Comparison of ENCODE assay signal across 13 cellular contexts in genomic region chr7:150567846-150568245, GRCh38. TPM values are rescaled to one million over a fixed set of nuclear protein-coding genes. Genes with fewer than 3 reads are reported as not detected.
A peak's percentile ranks its signal among the peaks of the same experiment; 100 is the strongest.
DNase-seq lines count a peak whose midpoint lies in the region; TF ChIP-seq lines count a peak whose summit lies in the region.
"Had no signal": no experiment of that assay in that cellular context is flagged by ENCODE, and none has a peak within 500 bp of the region (broad histone marks: within the 10 kb centered on the region; RNA-seq: fewer than 3 reads in every experiment).

No MANE protein-coding gene starts in this region.

- DNase-seq in activated T-cell treated with anti-CD3 and anti-CD28 coated beads, Interleukin-2, amount 50 U/mL, for 24 hours, result peak; percentile 59
- DNase-seq in activated T-cell treated with anti-CD3 and anti-CD28 coated beads for 4 hours, result no peak
- DNase-seq in coronary artery (ENCODE audit: low spot score), result no peak
- DNase-seq in transverse colon, result no peak
- DNase-seq in GM20000 (ENCODE audit: low spot score), result no peak
- no peak for DNase-seq in DMS 273 (lab: John Stamatoyannopoulos, UW; ENCODE audit: unreplicated experiment)
- DNase-seq in RKO (ENCODE audit: low spot score), result no peak
- DNase-seq: ACHN, NCI-H2029, posterior cingulate gyrus had no signal

- peaks cover 21% of the 10 kb centered on the region for H3K9me3 Mint-ChIP-seq in activated T-cell treated with anti-CD3 and anti-CD28 coated beads, Interleukin-2, amount 50 U/mL, for 24 hours

- TF ChIP-seq CTCF in coronary artery (IDR thresholded peaks at IDR 0.05) (no peak), transverse colon (IDR thresholded peaks at IDR 0.05) (no peak), GM20000 (IDR thresholded peaks at IDR 0.05; ENCODE audit: extremely low read depth, missing control alignments) (no peak)

- no peak for TF ChIP-seq POLR2A in transverse colon (IDR thresholded peaks at IDR 0.05)

- TF ChIP-seq EP300 in transverse colon (IDR thresholded peaks at IDR 0.05; ENCODE audit: low read depth), result no peak

- H3K4me3 ChIP-seq in coronary artery, result peak overlapping the region; percentile 65
- peak overlapping the region; percentile 57 to 62 for H3K4me3 ChIP-seq in muscle layer of duodenum (ENCODE audit: low read depth in 1 of 2, low read length in 2 of 2)
- H3K4me3 ChIP-seq in transverse colon, result peak overlapping the region; percentile 8 to 45 (median 24)

- in situ Hi-C loops in transverse colon (cut with MboI; ENCODE audit: low pct_ligation_motif_present in 1 of 4, low pct_unique_long_range_greater_than_20kb in 1 of 4, low sequenced_read_pairs in 3 of 4), result no loop called here

- H3K27ac ChIP-seq in coronary artery, result peak overlapping the region in 1 of 2 donors; percentile 79
- H3K27ac ChIP-seq in muscle layer of duodenum (ENCODE audit: low read length), result peak overlapping the region; percentile 83
- H3K27ac ChIP-seq in transverse colon, result peak overlapping the region; percentile 57 to 74 (median 66)
- H3K27ac ChIP-seq: RWPE1 had no signal

- no peaks in the 10 kb centered on the region for H3K27me3 Mint-ChIP-seq in activated T-cell treated with anti-CD3 and anti-CD28 coated beads, Interleukin-2, amount 50 U/mL, for 24 hours

- peak overlapping the region; percentile 94 for H3K27ac Mint-ChIP-seq in activated T-cell treated with anti-CD3 and anti-CD28 coated beads, Interleukin-2, amount 50 U/mL, for 24 hours

- H3K36me3 ChIP-seq in muscle layer of duodenum (ENCODE audit: control insufficient read depth in 1 of 2, insufficient read depth in 2 of 2, low read length in 2 of 2), result peaks cover 0 to 7% of the 10 kb centered on the region in 2 donors
- no peaks in the 10 kb centered on the region for H3K36me3 ChIP-seq in transverse colon

- intact Hi-C loops in transverse colon (cut with DNase I; ENCODE audit: low total_unique reads), result no loop called here

- no peaks in the 10 kb centered on the region for H3K27me3 ChIP-seq in muscle layer of duodenum (ENCODE audit: low read depth, low read length)
- no peaks in the 10 kb centered on the region for H3K27me3 ChIP-seq in transverse colon

- 77% methylated on average over 3 of the region's 3 CpGs; no CpG with 5 or more reads in 1 of the 2 donors for WGBS in transverse colon (ENCODE audit: low coverage in 1 of 2), 2 donors

- H3K4me1 Mint-ChIP-seq in activated T-cell treated with anti-CD3 and anti-CD28 coated beads, Interleukin-2, amount 50 U/mL, for 24 hours (ENCODE audit: low read depth), result peaks cover 74% of the 10 kb centered on the region

- peaks cover 0 to 4% of the 10 kb centered on the region in 2 donors for H3K4me1 ChIP-seq in muscle layer of duodenum (ENCODE audit: control insufficient read depth in 1 of 2, insufficient read depth in 2 of 2, low read length in 2 of 2)
- H3K4me1 ChIP-seq in transverse colon, result peaks cover 0 to 5% (median 0%) of the 10 kb centered on the region in 4 donors

- H3K9me3 ChIP-seq in muscle layer of duodenum (ENCODE audit: control insufficient read depth in 1 of 2, low read length in 2 of 2) (no peaks in the 10 kb centered on the region), transverse colon (no peaks in the 10 kb centered on the region)

- H3K4me3 Mint-ChIP-seq in activated T-cell treated with anti-CD3 and anti-CD28 coated beads, Interleukin-2, amount 50 U/mL, for 24 hours, result peak overlapping the region; percentile 84

- H3K36me3 Mint-ChIP-seq in activated T-cell treated with anti-CD3 and anti-CD28 coated beads, Interleukin-2, amount 50 U/mL, for 24 hours (ENCODE audit: low read depth), result peaks cover 50% of the 10 kb centered on the region

RNA-seq across cellular contexts. Expression of gene GIMAP4, which starts 0.7 kb away (rescaled TPM):
- 10 to 100 TPM in 3 of 4 donors, 1 to 10 TPM in 1; 7.1 to 37.6 (median 15.7) TPM for total RNA-seq in transverse colon
- total RNA-seq: epithelial cell of proximal tubule had no signal

RNA-seq across cellular contexts. Expression of gene GIMAP7, which starts 53.2 kb away (rescaled TPM):
- total RNA-seq in transverse colon, result 10 to 100 TPM in 1 of 4 donors, 1 to 10 TPM in 2, under 1 TPM in 1; 1.00 to 11.9 (median 6.1) TPM
- total RNA-seq: epithelial cell of proximal tubule had no signal
